In genomic region chr1:62144238-62144831, GRCh38 we compare ENCODE assay signal across 1 cellular context.
TF ChIP-seq lines count a peak whose summit lies in the region.

No MANE protein-coding gene starts in this region.

TF ChIP-seq in H1, 55 proteins besides CTCF, POLR2A, EP300 and RAD21 (continued from another document):
- TF ChIP-seq NANOG (IDR thresholded peaks at IDR 0.05; ENCODE audit: insufficient read depth, low read depth, low read length, poor library complexity, severe bottlenecking) (no peak), TEAD4 (IDR thresholded peaks at IDR 0.05; ENCODE audit: low read depth, low read length) (no peak), HDAC6 (IDR thresholded peaks at IDR 0.05; ENCODE audit: low read depth, low read length) (no peak), CHD1 (IDR thresholded peaks at IDR 0.05; ENCODE audit: low read depth, low read length) (no peak), SAP30 (IDR thresholded peaks at IDR 0.05; ENCODE audit: insufficient read depth, insufficient replicate concordance, low read length) (no peak)
